ENCODE assay signal across 9 cellular contexts in the genomic region with DNA sequence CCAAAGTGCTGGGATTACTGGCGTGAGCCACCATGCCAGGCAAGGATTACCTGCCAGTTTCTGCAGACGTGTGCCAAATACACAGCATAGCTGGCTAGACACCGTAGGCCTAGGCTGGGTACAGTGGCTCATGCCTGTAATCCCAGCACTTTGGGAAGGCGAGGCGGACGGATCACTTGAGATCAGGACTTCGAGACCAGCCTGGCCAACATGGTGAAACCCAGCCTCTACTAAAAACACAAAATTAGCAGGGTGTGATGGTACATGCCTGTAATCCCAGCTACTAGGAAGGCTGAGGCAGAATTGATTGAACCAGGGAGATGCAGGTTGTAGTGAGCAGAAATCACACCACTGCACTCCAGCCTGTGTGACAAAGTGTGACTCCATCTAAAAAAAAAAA. TPM values are rescaled to one million over a fixed set of nuclear protein-coding genes. Genes with fewer than 3 reads are reported as not detected.
DNase-seq lines count a peak whose midpoint lies in the region; ATAC-seq and TF ChIP-seq lines count a peak whose summit lies in the region.
"Had no signal": no experiment of that assay in that cellular context is flagged by ENCODE, and none has a peak within 500 bp of the region (broad histone marks: within the 10 kb centered on the region; RNA-seq: fewer than 3 reads in every experiment).

No MANE protein-coding gene starts in this region.

- H3K36me3 Mint-ChIP-seq in stimulated activated naive CD8-positive, alpha-beta T cell treated with anti-CD3 and anti-CD28 coated beads, Interleukin-15, Interleukin-2, amounts not matched to agents 100 ng/mL and 50 ng/mL, for 24 hours (ENCODE audit: low read depth): peaks cover 49% of the 10 kb centered on the region

- H3K4me1 ChIP-seq in ascending aorta (peaks cover 4 to 25% of the 10 kb centered on the region in 2 donors), lower lobe of right lung (peaks cover 30% of the 10 kb centered on the region)

- no peaks in the 10 kb centered on the region for H3K9me3 Mint-ChIP-seq in stimulated activated naive CD8-positive, alpha-beta T cell treated with anti-CD3 and anti-CD28 coated beads, Interleukin-15, Interleukin-2, amounts not matched to agents 100 ng/mL and 50 ng/mL, for 24 hours

- ATAC-seq in stimulated activated naive CD8-positive, alpha-beta T cell treated with anti-CD3 and anti-CD28 coated beads, Interleukin-15, Interleukin-2, amounts not matched to agents 100 U/mL and 50 U/mL, for 24 hours: no peak
- ATAC-seq in lower lobe of right lung: no peak
- ATAC-seq in GM21723 (IDR thresholded peaks at IDR 0.05; ENCODE audit: unreplicated experiment): no peak
- no peak for ATAC-seq in HG02798 (IDR thresholded peaks at IDR 0.05; ENCODE audit: poor library complexity, unreplicated experiment)
- no peak for ATAC-seq in HG03108 (IDR thresholded peaks at IDR 0.05; ENCODE audit: unreplicated experiment)

- H3K36me3 ChIP-seq in ascending aorta (peaks cover 11 to 27% of the 10 kb centered on the region in 2 donors), lower lobe of right lung (peaks cover 31% of the 10 kb centered on the region)

- peak overlapping the region; percentile 97 for H3K27ac Mint-ChIP-seq in stimulated activated naive CD8-positive, alpha-beta T cell treated with anti-CD3 and anti-CD28 coated beads, Interleukin-15, Interleukin-2, amounts not matched to agents 100 ng/mL and 50 ng/mL, for 24 hours

- H3K4me3 ChIP-seq in ascending aorta (peak overlapping the region; percentile 77 to 90), lower lobe of right lung (peak overlapping the region; percentile 83)

- no peaks in the 10 kb centered on the region for H3K9me3 ChIP-seq in ascending aorta
- H3K9me3 ChIP-seq in lower lobe of right lung: no peaks in the 10 kb centered on the region

- intact Hi-C loops in ascending aorta (cut with DNase I) (loop anchor here (5.0 kb wide), 2 partner anchors 139 to 229 kb away; no protein-coding TSS in a partner anchor), lower lobe of right lung (cut with DNase I) (no loop called here)

- no peaks in the 10 kb centered on the region for H3K27me3 ChIP-seq in ascending aorta
- H3K27me3 ChIP-seq in lower lobe of right lung (ENCODE audit: low read depth): no peaks in the 10 kb centered on the region

- no peak for TF ChIP-seq CTCF in ascending aorta (IDR thresholded peaks at IDR 0.05)
- TF ChIP-seq CTCF in lower lobe of right lung (IDR thresholded peaks at IDR 0.05): no peak

- H3K4me3 Mint-ChIP-seq in stimulated activated naive CD8-positive, alpha-beta T cell treated with anti-CD3 and anti-CD28 coated beads, Interleukin-15, Interleukin-2, amounts not matched to agents 100 ng/mL and 50 ng/mL, for 24 hours: peak overlapping the region; percentile 96

- peaks cover 30% of the 10 kb centered on the region for H3K4me1 Mint-ChIP-seq in stimulated activated naive CD8-positive, alpha-beta T cell treated with anti-CD3 and anti-CD28 coated beads, Interleukin-15, Interleukin-2, amounts not matched to agents 100 ng/mL and 50 ng/mL, for 24 hours (ENCODE audit: low read depth)

- no peaks in the 10 kb centered on the region for H3K27me3 Mint-ChIP-seq in stimulated activated naive CD8-positive, alpha-beta T cell treated with anti-CD3 and anti-CD28 coated beads, Interleukin-15, Interleukin-2, amounts not matched to agents 100 ng/mL and 50 ng/mL, for 24 hours

- H3K27ac ChIP-seq in ascending aorta: no peak overlapping the region
- peak overlapping the region; percentile 97 for H3K27ac ChIP-seq in lower lobe of right lung

- no peak for DNase-seq in stimulated activated naive CD8-positive, alpha-beta T cell treated with anti-CD3 and anti-CD28 coated beads, Interleukin-15, Interleukin-2, amounts not matched to agents 100 U/mL and 50 U/mL, for 24 hours
- DNase-seq in ascending aorta (ENCODE audit: low spot score in 2 of 2) (no peak), lower lobe of right lung (no peak), NCI-H146 (lab: John Stamatoyannopoulos, UW) (no peak)
- DNase-seq: activated gamma-delta T cell had no signal

RNA-seq across cellular contexts. Expression of a gene that starts 0.9 kb away (rescaled TPM):
- 37.7 TPM for total RNA-seq in ascending aorta
- 18.5 TPM for total RNA-seq in lower lobe of right lung

RNA-seq across cellular contexts. Expression of a gene that starts 35.9 kb away (rescaled TPM):
- 50.2 TPM for total RNA-seq in ascending aorta
- 24.1 TPM for total RNA-seq in lower lobe of right lung

RNA-seq across cellular contexts. Expression of a gene that starts 43.5 kb away (rescaled TPM):
- total RNA-seq in ascending aorta: 1.5 TPM
- 64.7 TPM for total RNA-seq in lower lobe of right lung

Comparison
In these comparisons a context has a peak if more than half of its experiments do, and no peak if none do; other contexts are left out.
1. RNA of a gene that starts 43.5 kb away (total RNA-seq): 64.7 TPM in lower lobe of right lung (single experiment); 1.5 TPM in ascending aorta (single experiment); every median in the first group is over 10 times any median in the second.